ENCODE assay signal across 8 cellular contexts in genomic region chr20:3276400-3277015, GRCh38. TPM values are rescaled to one million over a fixed set of nuclear protein-coding genes. Genes with fewer than 3 reads are reported as not detected.
DNase-seq lines count a peak whose midpoint lies in the region; ATAC-seq and TF ChIP-seq lines count a peak whose summit lies in the region.

No MANE protein-coding gene starts in this region.

- no peak overlapping the region for H3K23ac ChIP-seq in mesenchymal stem cell (ENCODE audit: low read length in 2 of 2)

- H3K4ac ChIP-seq in mesenchymal stem cell (ENCODE audit: low read depth in 1 of 2, low read length in 2 of 2), result no peak overlapping the region

- H3K36me3 ChIP-seq in adrenal gland (replicated peaks in 1 of 2) (peaks cover 0 to 84% of the 10 kb centered on the region in 2 donors), mesenchymal stem cell (ENCODE audit: control insufficient read depth in 1 of 2, insufficient read depth in 2 of 2, low read depth in 1 of 2, low read length in 2 of 2) (peaks cover 60 to 80% of the 10 kb centered on the region in 2 experiments)

- H3K36me3 Mint-ChIP-seq in naive thymus-derived CD8-positive, alpha-beta T cell, result peaks cover 5 to 25% (median 19%) of the 10 kb centered on the region in 3 donors

- no peak for ATAC-seq in naive thymus-derived CD8-positive, alpha-beta T cell

- no peaks in the 10 kb centered on the region for H3K4me1 Mint-ChIP-seq in naive thymus-derived CD8-positive, alpha-beta T cell

- no peak overlapping the region for H3K18ac ChIP-seq in mesenchymal stem cell (ENCODE audit: low read depth in 1 of 2, low read length in 2 of 2)

- H4K8ac ChIP-seq in mesenchymal stem cell (ENCODE audit: low read length), result no peak overlapping the region

- H3K4me1 ChIP-seq in adrenal gland (replicated peaks in 1 of 2), result no peaks in the 10 kb centered on the region
- H3K4me1 ChIP-seq in mesenchymal stem cell (ENCODE audit: control insufficient read depth, insufficient read depth, low read depth, low read length), result no peaks in the 10 kb centered on the region

- H2BK15ac ChIP-seq in mesenchymal stem cell (ENCODE audit: low read depth, poor library complexity, severe bottlenecking), result no peak overlapping the region

- no peak for TF ChIP-seq POLR2A in adrenal gland (IDR thresholded peaks at IDR 0.05)

- H2AFZ ChIP-seq in mesenchymal stem cell (ENCODE audit: low read depth, low read length), result no peak overlapping the region

- H3K14ac ChIP-seq in mesenchymal stem cell (ENCODE audit: low read length in 2 of 2), result no peak overlapping the region

- H3K4me3 ChIP-seq in adrenal gland (no peak overlapping the region), mesenchymal stem cell (ENCODE audit: insufficient read depth in 1 of 2, low read depth in 1 of 2, low read length in 2 of 2) (no peak overlapping the region), coronary artery (no peak overlapping the region)

- 9 to 69% (median 66%) methylated on average over 1 of the region's 1 CpG for WGBS in adrenal gland, 4 donors
- 73% methylated on average over 1 of the region's 1 CpG for WGBS in mesenchymal stem cell

- POLR2A ChIA-PET in naive thymus-derived CD8-positive, alpha-beta T cell (lab: Charles Lee), result no interaction called here

- H2BK12ac ChIP-seq in mesenchymal stem cell (ENCODE audit: low read length in 2 of 2), result no peak overlapping the region

- H3K4me2 ChIP-seq in mesenchymal stem cell (ENCODE audit: low read length, poor library complexity, severe bottlenecking), result no peak overlapping the region

- DNase-seq in EL (peak; percentile 29), NAMALWA (ENCODE audit: low spot score) (peak; percentile 17), adrenal gland (peak; percentile 32 to 58 (median 41)), mesenchymal stem cell (peak; percentile 23), coronary artery (ENCODE audit: low spot score) (no peak), UCSD-AML1 (lab: John Stamatoyannopoulos, UW; ENCODE audit: unreplicated experiment) (no peak)
- DNase-seq in naive thymus-derived CD8-positive, alpha-beta T cell, result no peak
- DNase-seq in activated T-cell treated with anti-CD3 and anti-CD28 coated beads, Interleukin-2, amount 50 U/mL, for 1 hour, result no peak

- H4K91ac ChIP-seq in mesenchymal stem cell (ENCODE audit: low read length), result no peak overlapping the region

- no peak overlapping the region for H2AK5ac ChIP-seq in mesenchymal stem cell (ENCODE audit: low read length, severe bottlenecking)

- no peaks in the 10 kb centered on the region for H3K27me3 ChIP-seq in adrenal gland
- no peaks in the 10 kb centered on the region for H3K27me3 ChIP-seq in mesenchymal stem cell (ENCODE audit: control insufficient read depth in 1 of 2, insufficient read depth in 1 of 2, low read length in 2 of 2)

- no peaks in the 10 kb centered on the region for H3K27me3 Mint-ChIP-seq in naive thymus-derived CD8-positive, alpha-beta T cell

- H3K9me3 ChIP-seq in adrenal gland (replicated peaks in 1 of 3) (no peaks in the 10 kb centered on the region), mesenchymal stem cell (ENCODE audit: control insufficient read depth, low read length) (no peaks in the 10 kb centered on the region)

- H2BK5ac ChIP-seq in mesenchymal stem cell (ENCODE audit: low read depth, low read length, poor library complexity, severe bottlenecking), result no peak overlapping the region

- H3K4me3 Mint-ChIP-seq in naive thymus-derived CD8-positive, alpha-beta T cell, result no peak overlapping the region

- H3K79me1 ChIP-seq in mesenchymal stem cell (replicated peaks; ENCODE audit: low read length, poor library complexity, severe bottlenecking), result no peaks in the 10 kb centered on the region

- no peaks in the 10 kb centered on the region for H3K9me3 Mint-ChIP-seq in naive thymus-derived CD8-positive, alpha-beta T cell

- no peak overlapping the region for H2BK120ac ChIP-seq in mesenchymal stem cell (ENCODE audit: low read depth, low read length)

- peak overlapping the region in 2 of 10 donors; percentile 13 to 28 for H3K27ac Mint-ChIP-seq in naive thymus-derived CD8-positive, alpha-beta T cell

- H3K27ac ChIP-seq in adrenal gland (no peak overlapping the region), mesenchymal stem cell (ENCODE audit: low read length, poor library complexity, severe bottlenecking) (no peak overlapping the region), coronary artery (no peak overlapping the region)

- TF ChIP-seq CTCF in adrenal gland (IDR thresholded peaks at IDR 0.05) (peak in 5 of 6 experiments; percentile 30 to 52 (median 37)), coronary artery (IDR thresholded peaks at IDR 0.05) (no peak)

- intact Hi-C loops in adrenal gland (cut with DNase I), result loop anchor here in 1 of 2 donors (5.0 kb wide), 1 partner anchor 59 kb away; no protein-coding TSS in a partner anchor

- no peak overlapping the region for H3K9ac ChIP-seq in mesenchymal stem cell (ENCODE audit: low read length)

RNA-seq across cellular contexts. Expression of gene SLC4A11, which starts 37.5 kb away (rescaled TPM):
- total RNA-seq in adrenal gland, result 10 to 100 TPM in 4 of 8 donors, 1 to 10 TPM in 4; 7.1 to 30.6 (median 13.0) TPM
- polyA plus RNA-seq in adrenal gland, result 10 to 100 TPM in 1 of 3 donors, 1 to 10 TPM in 1, under 1 TPM in 1; 0.97 to 12.1 (median 6.4) TPM
- 1.8 TPM for polyA plus RNA-seq in mesenchymal stem cell (2013, experiment 1 of 2)
- polyA plus RNA-seq in mesenchymal stem cell (2013, experiment 2 of 2), result 1.5 TPM
- total RNA-seq in naive thymus-derived CD8-positive, alpha-beta T cell, result 1 to 10 TPM; 1.3 to 2.1 TPM
- polyA plus RNA-seq in naive thymus-derived CD8-positive, alpha-beta T cell, result not detected

Comparison
In these comparisons a context has a peak if more than half of its experiments do, and no peak if none do; other contexts are left out.
1. DNase-seq: peak in EL (single experiment), NAMALWA (single experiment), adrenal gland (7 of 7) and mesenchymal stem cell (single experiment); none in coronary artery (single experiment), naive thymus-derived CD8-positive, alpha-beta T cell (0 of 10), activated T-cell treated with anti-CD3 and anti-CD28 coated beads, Interleukin-2, amount 50 U/mL, for 1 hour (single experiment) and UCSD-AML1 (single experiment).